Comparison of ENCODE assay signal across 8 cellular contexts in genomic region chr10:24642921-24643678, GRCh38.
A peak's percentile ranks its signal among the peaks of the same experiment; 100 is the strongest.
DNase-seq lines count a peak whose midpoint lies in the region; ATAC-seq and TF ChIP-seq lines count a peak whose summit lies in the region.

No MANE protein-coding gene starts in this region.

- 39% methylated on average over 6 of the region's 6 CpGs for WGBS in prostate gland

- no peaks in the 10 kb centered on the region for H3K4me1 Mint-ChIP-seq in Caco-2 (ENCODE audit: low read depth, unreplicated experiment)

- H3K9me3 ChIP-seq in Caco-2 (no peaks in the 10 kb centered on the region), WERI-Rb-1 (ENCODE audit: severe bottlenecking) (no peaks in the 10 kb centered on the region), prostate gland (no peaks in the 10 kb centered on the region)

- H3K9me3 Mint-ChIP-seq in Caco-2 (ENCODE audit: unreplicated experiment): no peaks in the 10 kb centered on the region

- intact Hi-C loops in Caco-2 (cut with micrococcal nuclease; ENCODE audit: unreplicated experiment): loop anchor here (1.0 to 10.0 kb wide), 8 partner anchors 38 to 584 kb away; partner anchors contain the start of genes ENKUR, PRTFDC1 and THNSL1
- intact Hi-C loops in prostate gland (cut with DNase I): loop anchor here (5.0 to 10.0 kb wide), 2 partner anchors 342 to 439 kb away; no protein-coding TSS in a partner anchor

- no peaks in the 10 kb centered on the region for H3K27me3 ChIP-seq in Caco-2 (replicated peaks; ENCODE audit: control insufficient read depth, insufficient read depth, low read length)
- H3K27me3 ChIP-seq in WERI-Rb-1 (ENCODE audit: insufficient read depth, low read depth, severe bottlenecking): no peaks in the 10 kb centered on the region
- no peaks in the 10 kb centered on the region for H3K27me3 ChIP-seq in prostate gland (replicated peaks; ENCODE audit: insufficient read depth)

- DNase-seq in Caco-2 (peak in 1 of 2 experiments; percentile 76), NCI-H2081 treated with DMSO at 0.1 percent for 48 hours (lab: John Stamatoyannopoulos, UW) (peak; percentile 40), WERI-Rb-1 (peak; percentile 11), globus pallidus (ENCODE audit: low spot score) (peak; percentile 68), prostate gland (ENCODE audit: low spot score) (peak; percentile 35), ureter (ENCODE audit: low spot score) (no peak)

- H3K27ac ChIP-seq in WERI-Rb-1 (no peak overlapping the region), prostate gland (no peak overlapping the region)

- H3K36me3 ChIP-seq in Caco-2 (ENCODE audit: control insufficient read depth, insufficient read depth, low read length) (no peaks in the 10 kb centered on the region), WERI-Rb-1 (no peaks in the 10 kb centered on the region), prostate gland (no peaks in the 10 kb centered on the region)

- peak; percentile 88 for ATAC-seq in GM18909 (IDR thresholded peaks at IDR 0.05; ENCODE audit: poor library complexity, unreplicated experiment)
- peak; percentile 82 for ATAC-seq in HG03066 (IDR thresholded peaks at IDR 0.05; ENCODE audit: low read depth, unreplicated experiment)

- no peaks in the 10 kb centered on the region for H3K27me3 Mint-ChIP-seq in Caco-2 (ENCODE audit: insufficient read depth, unreplicated experiment)

- no peak overlapping the region for H3K4me3 Mint-ChIP-seq in Caco-2 (ENCODE audit: unreplicated experiment)

- H3K4me3 ChIP-seq in Caco-2 (ENCODE audit: low read depth, low read length) (no peak overlapping the region), WERI-Rb-1 (ENCODE audit: low read depth, low read length) (no peak overlapping the region), prostate gland (no peak overlapping the region)

- POLR2A ChIA-PET in Caco-2 (lab: Charles Lee): no interaction called here

- no peak for TF ChIP-seq POLR2A in prostate gland (IDR thresholded peaks at IDR 0.05)

- peaks cover 4% of the 10 kb centered on the region for H3K36me3 Mint-ChIP-seq in Caco-2 (ENCODE audit: insufficient read depth, unreplicated experiment)

- H3K27ac Mint-ChIP-seq in Caco-2 (ENCODE audit: unreplicated experiment): no peak overlapping the region

- CTCF ChIA-PET in Caco-2 (lab: Charles Lee): interaction anchor here (0.6 to 1.8 kb wide), 13 partner anchors 25 to 558 kb away, joined by 3 to 15 read pairs (median 6); partner anchors contain the start of genes ARHGAP21, ENKUR, PRTFDC1 and THNSL1

- TF ChIP-seq CTCF in Caco-2 (IDR thresholded peaks at IDR 0.05; ENCODE audit: insufficient read depth in 1 of 2, low read depth in 1 of 2, low read length in 1 of 2, severe bottlenecking in 1 of 2, unreplicated experiment in 1 of 2) (peak; percentile 85 to 89), WERI-Rb-1 (IDR thresholded peaks at IDR 0.05; ENCODE audit: low read depth, low read length) (peak; percentile 26; the same call in 1 of the 2 replicates), prostate gland (IDR thresholded peaks at IDR 0.05) (peak; percentile 52 to 87 (median 80))

- no TSS peak for BruUV-seq in Caco-2 (replicated peaks; lab: Mats Ljungman, UMichigan)

- H3K4me1 ChIP-seq in Caco-2 (peaks cover 5% of the 10 kb centered on the region), prostate gland (replicated peaks) (no peaks in the 10 kb centered on the region)

Comparison
In these comparisons a context has a peak if more than half of its experiments do, and no peak if none do; other contexts are left out.
1. CTCF ChIP-seq: peak in every context shown above with its lines; median percentile 87 in Caco-2; 80 in prostate gland; 26 in WERI-Rb-1.